16 cellular contexts compared by ENCODE assay signal in the genomic region with DNA sequence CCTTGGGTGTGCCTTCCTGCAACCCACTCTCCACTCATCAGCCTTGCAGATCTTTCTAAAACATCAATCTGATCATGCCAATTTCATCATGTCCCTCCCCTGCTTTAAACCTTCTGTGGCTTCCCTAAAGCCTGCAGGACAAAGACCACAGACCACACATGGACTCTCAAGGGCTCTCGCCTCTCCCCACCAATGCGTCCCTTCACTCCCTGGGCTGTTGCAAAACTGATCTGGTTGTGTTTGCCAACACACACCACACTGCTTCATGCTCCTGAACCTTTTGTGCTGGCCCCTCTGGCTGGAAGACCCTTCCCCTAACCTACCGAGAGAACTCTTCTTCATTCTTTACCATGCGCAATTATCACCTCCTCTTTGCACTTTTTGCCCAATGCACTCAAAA.
DNase-seq lines count a peak whose midpoint lies in the region; ATAC-seq and TF ChIP-seq lines count a peak whose summit lies in the region.
"Had no signal": no experiment of that assay in that cellular context is flagged by ENCODE, and none has a peak within 500 bp of the region (broad histone marks: within the 10 kb centered on the region; RNA-seq: fewer than 3 reads in every experiment).

No MANE protein-coding gene starts in this region.

- H3K27me3 Mint-ChIP-seq in activated naive CD4-positive, alpha-beta T cell treated with anti-CD3 and anti-CD28 coated beads, Interleukin-2, amount 50 U/mL, for 24 hours = no peaks in the 10 kb centered on the region
- no peaks in the 10 kb centered on the region for H3K27me3 Mint-ChIP-seq in effector memory CD8-positive, alpha-beta T cell

- H3K4me1 Mint-ChIP-seq in activated naive CD4-positive, alpha-beta T cell treated with anti-CD3 and anti-CD28 coated beads, Interleukin-2, amount 50 U/mL, for 24 hours = peaks cover 93% of the 10 kb centered on the region
- peaks cover 63 to 76% of the 10 kb centered on the region in 2 donors for H3K4me1 Mint-ChIP-seq in effector memory CD8-positive, alpha-beta T cell (ENCODE audit: low read depth in 2 of 2)

- DNase-seq in activated naive CD4-positive, alpha-beta T cell treated with Interleukin-2 at 50 U/mL for 16 hours = no peak
- DNase-seq in SKM-1 treated with dmso at 0.1 percent for 144 hours (lab: John Stamatoyannopoulos, UW; ENCODE audit: unreplicated experiment) (peak; percentile 71), hepatic stellate cell (ENCODE audit: low spot score) (no peak), GM20000 (ENCODE audit: low spot score) (no peak)
- DNase-seq in effector memory CD8-positive, alpha-beta T cell = no peak
- DNase-seq: activated CD4-positive, alpha-beta T cell treated with anti-CD3 and anti-CD28 coated beads for 48 hours; activated effector memory CD4-positive, alpha-beta T cell treated with anti-CD3 and anti-CD28 coated beads, Interleukin-2, amount 50 U/mL, for 16 hours; cerebellar nuclear complex; NCI-H1105; OCI-M1; tibial artery had no signal

- H3K4me3 ChIP-seq in subcutaneous abdominal adipose tissue (ENCODE audit: low read depth in 1 of 5, low read length in 5 of 5) = no peak overlapping the region
- H3K4me3 ChIP-seq: tibial artery had no signal

- H3K4me3 Mint-ChIP-seq in activated naive CD4-positive, alpha-beta T cell treated with anti-CD3 and anti-CD28 coated beads, Interleukin-2, amount 50 U/mL, for 24 hours = no peak overlapping the region
- H3K4me3 Mint-ChIP-seq in effector memory CD8-positive, alpha-beta T cell = peak overlapping the region in 1 of 2 donors; percentile 63
- H3K4me3 Mint-ChIP-seq: T-helper 1 cell treated with Interleukin-12 subunit alpha and Interleukin-12 subunit beta and Interleukin-4 antibody, amounts not matched to agents 30 μg/mL and 1 μg/mL, for 36 hours had no signal

- peak overlapping the region; percentile 92 for H3K27ac Mint-ChIP-seq in activated naive CD4-positive, alpha-beta T cell treated with anti-CD3 and anti-CD28 coated beads, Interleukin-2, amount 50 U/mL, for 24 hours
- peak overlapping the region; percentile 96 to 99 for H3K27ac Mint-ChIP-seq in effector memory CD8-positive, alpha-beta T cell
- H3K27ac Mint-ChIP-seq: T-helper 1 cell treated with Interleukin-12 subunit alpha and Interleukin-12 subunit beta and Interleukin-4 antibody, amounts not matched to agents 30 μg/mL and 1 μg/mL, for 36 hours had no signal

- H3K9me3 ChIP-seq in subcutaneous abdominal adipose tissue (ENCODE audit: control insufficient read depth in 5 of 5, low read length in 5 of 5) = no peaks in the 10 kb centered on the region
- H3K9me3 ChIP-seq: tibial artery had no signal

- no peak for ATAC-seq in effector memory CD8-positive, alpha-beta T cell (replicated peaks)
- ATAC-seq in HG02852 (IDR thresholded peaks at IDR 0.05; ENCODE audit: unreplicated experiment) = no peak
- ATAC-seq: left lobe of liver had no signal

- peaks cover 28 to 85% (median 70%) of the 10 kb centered on the region in 5 donors for H3K4me1 ChIP-seq in subcutaneous abdominal adipose tissue (ENCODE audit: control insufficient read depth in 5 of 5, insufficient read depth in 5 of 5, low read length in 5 of 5)

- peaks cover 2% of the 10 kb centered on the region for H3K36me3 Mint-ChIP-seq in activated naive CD4-positive, alpha-beta T cell treated with anti-CD3 and anti-CD28 coated beads, Interleukin-2, amount 50 U/mL, for 24 hours
- H3K36me3 Mint-ChIP-seq in effector memory CD8-positive, alpha-beta T cell (ENCODE audit: insufficient read depth) = peaks cover 44% of the 10 kb centered on the region

- H3K9ac ChIP-seq in subcutaneous abdominal adipose tissue (ENCODE audit: low read length in 5 of 5) = no peak overlapping the region

- TF ChIP-seq CTCF in GM20000 (IDR thresholded peaks at IDR 0.05; ENCODE audit: extremely low read depth, missing control alignments) = no peak

- peak overlapping the region; percentile 92 for H3K27ac ChIP-seq in subcutaneous abdominal adipose tissue (ENCODE audit: low read depth, low read length)

- no peaks in the 10 kb centered on the region for H3K27me3 ChIP-seq in subcutaneous abdominal adipose tissue (ENCODE audit: control insufficient read depth in 5 of 5, insufficient read depth in 4 of 5, low read length in 5 of 5)
- H3K27me3 ChIP-seq: tibial artery had no signal

- no peaks in the 10 kb centered on the region for H3K36me3 ChIP-seq in subcutaneous abdominal adipose tissue (ENCODE audit: control insufficient read depth in 5 of 5, insufficient read depth in 5 of 5, low read length in 5 of 5)
- H3K36me3 ChIP-seq: tibial artery had no signal

- H3K9me3 Mint-ChIP-seq in activated naive CD4-positive, alpha-beta T cell treated with anti-CD3 and anti-CD28 coated beads, Interleukin-2, amount 50 U/mL, for 24 hours = no peaks in the 10 kb centered on the region
- H3K9me3 Mint-ChIP-seq in effector memory CD8-positive, alpha-beta T cell = no peaks in the 10 kb centered on the region
- H3K9me3 Mint-ChIP-seq: T-helper 1 cell treated with Interleukin-12 subunit alpha and Interleukin-12 subunit beta and Interleukin-4 antibody, amounts not matched to agents 30 μg/mL and 1 μg/mL, for 36 hours had no signal
